ENCODE assay signal across 27 cellular contexts in the genomic region with DNA sequence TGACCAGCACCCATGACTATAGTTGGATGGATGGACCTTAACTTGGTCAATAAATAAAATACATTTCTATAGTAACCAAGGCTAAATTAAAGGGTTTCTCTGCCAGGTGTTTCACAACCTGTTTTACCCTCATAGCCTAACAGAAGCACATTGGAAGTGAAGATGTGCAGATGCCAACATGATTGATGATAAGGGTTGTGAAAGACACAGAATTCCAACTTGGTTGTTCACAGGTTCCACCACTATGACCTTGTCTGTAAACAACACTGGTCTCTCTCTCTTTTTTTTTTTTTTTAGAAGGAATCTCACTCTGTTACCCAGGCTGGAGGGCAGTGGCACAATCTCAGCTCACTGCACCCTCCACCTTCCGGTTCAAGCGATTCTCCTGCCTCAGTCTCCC. TPM values are rescaled to one million over a fixed set of nuclear protein-coding genes. Genes with fewer than 3 reads are reported as not detected.
A peak's percentile ranks its signal among the peaks of the same experiment; 100 is the strongest.
DNase-seq lines count a peak whose midpoint lies in the region; TF ChIP-seq lines count a peak whose summit lies in the region.
"Had no signal": no experiment of that assay in that cellular context is flagged by ENCODE, and none has a peak within 500 bp of the region (broad histone marks: within the 10 kb centered on the region; RNA-seq: fewer than 3 reads in every experiment).

No MANE protein-coding gene starts in this region.

- no peaks in the 10 kb centered on the region for H3K4me1 Mint-ChIP-seq in activated T-cell treated with anti-CD3 and anti-CD28 coated beads, Interleukin-2, amount 50 U/mL, for 24 hours (ENCODE audit: low read depth)
- H3K4me1 Mint-ChIP-seq: endodermal cell, T-helper 17 cell had no signal

- no peak overlapping the region for H3K4me3 Mint-ChIP-seq in activated T-cell treated with anti-CD3 and anti-CD28 coated beads, Interleukin-2, amount 50 U/mL, for 24 hours
- H3K4me3 Mint-ChIP-seq: CD4-positive, alpha-beta T cell; endodermal cell; HFFc6; natural killer cell treated with Interleukin-12 subunit alpha and Interleukin-12 subunit beta and Interleukin-15 and Interleukin-18, amount 100 ng/mL, for 72 hours; T-helper 17 cell had no signal

- H3K36me3 ChIP-seq in right atrium auricular region, result no peaks in the 10 kb centered on the region
- H3K36me3 ChIP-seq: cardiac muscle cell, left ventricle myocardium inferior, pancreas, thyroid gland had no signal

- peak; percentile 18 for DNase-seq in LHCN-M2 (ENCODE audit: low read depth)
- DNase-seq in choroid plexus epithelial cell (ENCODE audit: low read depth), result peak; percentile 8
- DNase-seq in iris pigment epithelial cell (ENCODE audit: low read depth), result peak; percentile 31
- DNase-seq in NCI-H2227 (lab: John Stamatoyannopoulos, UW; ENCODE audit: unreplicated experiment), result no peak
- DNase-seq in activated T-cell treated with anti-CD3 and anti-CD28 coated beads, Interleukin-2, amount 50 U/mL, for 24 hours, result no peak
- no peak for DNase-seq in right atrium auricular region (ENCODE audit: low spot score)
- no peak for DNase-seq in NCI-H446 treated with DMSO at 0.1 percent for 48 hours (lab: John Stamatoyannopoulos, UW)
- DNase-seq: activated CD4-positive, alpha-beta T cell treated with anti-CD3 and anti-CD28 coated beads for 4 hours; activated naive CD4-positive, alpha-beta T cell treated with Interleukin-2 at 50 U/mL for 16 hours; activated T-cell treated with anti-CD3 and anti-CD28 coated beads, Interleukin-2, amount 50 U/mL, for 48 hours; CD4-positive, alpha-beta T cell; DMS 273 treated with DMSO at 0.1 percent for 48 hours; endodermal cell; foreskin melanocyte; left ventricle myocardium inferior; NCI-H2171; NCI-H526 treated with DMSO at 0.1 percent for 48 hours; pancreas; right cardiac atrium; stimulated activated CD4-positive, alpha-beta T cell treated with anti-CD3 and anti-CD28 coated beads, Interleukin-4, amount 100 ng/mL, for 4 hours; stimulated activated naive CD4-positive, alpha-beta T cell treated with Interleukin-2 at 50 U/mL for 16 hours; T-helper 17 cell; thyroid gland had no signal

- H3K27me3 ChIP-seq in right atrium auricular region, result no peaks in the 10 kb centered on the region
- H3K27me3 ChIP-seq: cardiac muscle cell, pancreas, thyroid gland had no signal

- TF ChIP-seq CTCF in choroid plexus epithelial cell (conservative IDR thresholded peaks at IDR 0.05; ENCODE audit: low read depth, low read length) (no peak), right atrium auricular region (IDR thresholded peaks at IDR 0.05) (no peak)

- H3K27me3 Mint-ChIP-seq in activated T-cell treated with anti-CD3 and anti-CD28 coated beads, Interleukin-2, amount 50 U/mL, for 24 hours, result peaks cover 6% of the 10 kb centered on the region
- H3K27me3 Mint-ChIP-seq: natural killer cell treated with Interleukin-12 subunit alpha and Interleukin-12 subunit beta and Interleukin-15 and Interleukin-18, amount 100 ng/mL, for 72 hours had no signal

- H3K4me1 ChIP-seq in right atrium auricular region, result no peaks in the 10 kb centered on the region
- H3K4me1 ChIP-seq: left ventricle myocardium inferior, thyroid gland had no signal

- H3K27ac Mint-ChIP-seq in activated T-cell treated with anti-CD3 and anti-CD28 coated beads, Interleukin-2, amount 50 U/mL, for 24 hours, result no peak overlapping the region
- H3K27ac Mint-ChIP-seq: CD4-positive, alpha-beta T cell; endodermal cell; HFFc6; natural killer cell treated with Interleukin-12 subunit alpha and Interleukin-12 subunit beta and Interleukin-15 and Interleukin-18, amount 100 ng/mL, for 72 hours; T-helper 17 cell had no signal

- H3K4me3 ChIP-seq in choroid plexus epithelial cell (ENCODE audit: low read depth, low read length) (no peak overlapping the region), right atrium auricular region (no peak overlapping the region)
- H3K4me3 ChIP-seq: cardiac muscle cell, K562, left ventricle myocardium inferior, pancreas, thyroid gland had no signal

- peaks cover 11% of the 10 kb centered on the region for H3K9me3 Mint-ChIP-seq in activated T-cell treated with anti-CD3 and anti-CD28 coated beads, Interleukin-2, amount 50 U/mL, for 24 hours

- peaks cover 0 to 5% of the 10 kb centered on the region in 2 donors for H3K9me3 ChIP-seq in right atrium auricular region
- H3K9me3 ChIP-seq: pancreas, thyroid gland had no signal

- no peak overlapping the region for H3K27ac ChIP-seq in right atrium auricular region
- H3K27ac ChIP-seq: cardiac muscle cell, left ventricle myocardium inferior, pancreas, thyroid gland had no signal

- H3K36me3 Mint-ChIP-seq in activated T-cell treated with anti-CD3 and anti-CD28 coated beads, Interleukin-2, amount 50 U/mL, for 24 hours (ENCODE audit: low read depth), result peaks cover 4% of the 10 kb centered on the region

RNA-seq across cellular contexts. Expression of gene PTH2R, which starts 37.5 kb away (rescaled TPM):
- total RNA-seq in LHCN-M2 (2014; rRNA removed), result not detected in 2 replicates
- polyA plus RNA-seq in LHCN-M2 (2012), result not detected
- total RNA-seq in right atrium auricular region, result not detected
- total RNA-seq: CD4-positive, alpha-beta T cell; HFFc6; left ventricle myocardium inferior; natural killer cell treated with Interleukin-12 subunit alpha and Interleukin-12 subunit beta and Interleukin-15 and Interleukin-18, amount 100 ng/mL, for 72 hours; right cardiac atrium; thyroid gland had no signal
- polyA plus RNA-seq: cardiac muscle cell, right cardiac atrium had no signal

Comparison
In these comparisons a context has a peak if more than half of its experiments do, and no peak if none do; other contexts are left out.
1. DNase-seq: peak in LHCN-M2 (single experiment), choroid plexus epithelial cell (single experiment) and iris pigment epithelial cell (single experiment); none in NCI-H2227 (single experiment), activated T-cell treated with anti-CD3 and anti-CD28 coated beads, Interleukin-2, amount 50 U/mL, for 24 hours (single experiment), right atrium auricular region (single experiment) and NCI-H446 treated with DMSO at 0.1 percent for 48 hours (single experiment).